1 cellular context compared by ENCODE assay signal in genomic region chr12:92649511-92650227, GRCh38.
TF ChIP-seq lines count a peak whose summit lies in the region.

No MANE protein-coding gene starts in this region.

TF ChIP-seq in K562, 482 proteins besides CTCF, POLR2A, EP300 and RAD21 (continued from another document):
- no peak for TF ChIP-seq ZBTB9 (CRISPR knock-in tag; IDR thresholded peaks at IDR 0.05)
- TF ChIP-seq NR2C2 (CRISPR knock-in tag; IDR thresholded peaks at IDR 0.05) = no peak
- TF ChIP-seq NR2C2 (tag; IDR thresholded peaks at IDR 0.05) = no peak
- no peak for TF ChIP-seq NR2F6 (CRISPR knock-in tag; IDR thresholded peaks at IDR 0.05)
- no peak for TF ChIP-seq CAMTA2 (CRISPR knock-in tag; conservative IDR thresholded peaks at IDR 0.05)
- TF ChIP-seq SP2 (IDR thresholded peaks at IDR 0.05; ENCODE audit: extremely low read depth, low read depth, low read length, poor library complexity, severe bottlenecking) = no peak
- 0 out of 2 replicates have a peak, but pooled peaks have one; percentile 23 for TF ChIP-seq ARID3A (IDR thresholded peaks at IDR 0.05; ENCODE audit: borderline replicate concordance, low read depth, low read length)
- no peak for TF ChIP-seq ELF2 (CRISPR knock-in tag; IDR thresholded peaks at IDR 0.05)
- TF ChIP-seq KLF10 (CRISPR knock-in tag; IDR thresholded peaks at IDR 0.05) = no peak
- no peak for TF ChIP-seq LARP7 (IDR thresholded peaks at IDR 0.05)
- 0 out of 2 replicates have a peak, but pooled peaks have one; percentile 30 for TF ChIP-seq XRCC5 (IDR thresholded peaks at IDR 0.05; ENCODE audit: low read depth, low read length)
- TF ChIP-seq JUND (IDR thresholded peaks at IDR 0.05; ENCODE audit: borderline replicate concordance, low read depth, low read length) = peak; percentile 29; the same call in 1 of the 2 replicates
- no peak for TF ChIP-seq JUND (tag; IDR thresholded peaks at IDR 0.05; ENCODE audit: borderline replicate concordance, low read depth, low read length)
- no peak for TF ChIP-seq MLX (CRISPR knock-in tag; conservative IDR thresholded peaks at IDR 0.05)
- peak; percentile 32 for TF ChIP-seq CTCFL (IDR thresholded peaks at IDR 0.05; ENCODE audit: borderline replicate concordance, insufficient read depth, low read depth, low read length, poor library complexity, severe bottlenecking)
- TF ChIP-seq NCOR1 (IDR thresholded peaks at IDR 0.05) = no peak
- TF ChIP-seq CEBPB (tag; IDR thresholded peaks at IDR 0.05) = 0 out of 2 replicates have a peak, but pooled peaks have one; percentile 35
- 0 out of 2 replicates have a peak, but pooled peaks have one; percentile 8 for TF ChIP-seq KLF16 (IDR thresholded peaks at IDR 0.05)
- TF ChIP-seq SMC3 (conservative IDR thresholded peaks at IDR 0.05; ENCODE audit: insufficient read depth, low read depth, low read length) = peak; percentile 89
